13 cellular contexts compared by ENCODE assay signal in genomic region chr5:51347704-51348103, GRCh38. TPM values are rescaled to one million over a fixed set of nuclear protein-coding genes. Genes with fewer than 3 reads are reported as not detected.
A peak's percentile ranks its signal among the peaks of the same experiment; 100 is the strongest.
DNase-seq lines count a peak whose midpoint lies in the region; ATAC-seq, FAIRE-seq and TF ChIP-seq lines count a peak whose summit lies in the region.
"Had no signal": no experiment of that assay in that cellular context is flagged by ENCODE, and none has a peak within 500 bp of the region (broad histone marks: within the 10 kb centered on the region; RNA-seq: fewer than 3 reads in every experiment).

No MANE protein-coding gene starts in this region.

- ATAC-seq in HepG2 = no peak
- no peak for ATAC-seq in HG03342 (IDR thresholded peaks at IDR 0.05; ENCODE audit: unreplicated experiment)
- ATAC-seq: stimulated activated naive CD8-positive, alpha-beta T cell treated with anti-CD3 and anti-CD28 coated beads, Interleukin-15, amount 100 ng/mL, for 72 hours had no signal

- TF ChIP-seq POLR2A in HepG2 (IDR thresholded peaks at IDR 0.05; ENCODE audit: insufficient read depth in 1 of 2, low read depth in 2 of 2, low read length in 2 of 2) = no peak

- no peaks in the 10 kb centered on the region for H3K9me3 ChIP-seq in HepG2 (ENCODE audit: low read length)

- peak; percentile 35 for TF ChIP-seq CTCF in D721Med (IDR thresholded peaks at IDR 0.05; ENCODE audit: insufficient read depth, missing control alignments)
- 0 out of 2 replicates have a peak, but pooled peaks have one; percentile 6 for TF ChIP-seq CTCF in HepG2 (CRISPR knock-in tag; IDR thresholded peaks at IDR 0.05)
- TF ChIP-seq CTCF in coronary artery (IDR thresholded peaks at IDR 0.05) = no peak

- H3K27me3 ChIP-seq in HepG2 (ENCODE audit: control insufficient read depth in 1 of 2, insufficient read depth in 2 of 2, low read length in 2 of 2) = no peaks in the 10 kb centered on the region

- H3K36me3 ChIP-seq in HepG2 (replicated peaks in 1 of 2; ENCODE audit: control insufficient read depth in 1 of 2, insufficient read depth in 2 of 2, low read length in 2 of 2) = no peaks in the 10 kb centered on the region

- CTCF ChIA-PET in HepG2 (lab: Yijun Ruan, JAX; ENCODE audit: low intra/inter-chr PET ratio, low total read pairs) = interaction anchor here (1.4 kb wide), 1 partner anchor 385 kb away, joined by 4 read pairs; no protein-coding TSS in a partner anchor

- no peak overlapping the region for H2AFZ ChIP-seq in HepG2 (ENCODE audit: low read length)

- WGBS in HepG2 (ENCODE audit: low lambda C conversion rate) = 2% methylated on average over 2 of the region's 2 CpGs

- H3K27ac ChIP-seq in HepG2 (ENCODE audit: extremely low read length, insufficient read depth, low read length) = no peak overlapping the region
- H3K27ac ChIP-seq in coronary artery = no peak overlapping the region

- H3K4me2 ChIP-seq in HepG2 (ENCODE audit: low read depth, low read length) = no peak overlapping the region

- no peak for TF ChIP-seq EP300 in HepG2 (IDR thresholded peaks at IDR 0.05; ENCODE audit: low read depth in 2 of 2, low read length in 2 of 2)
- TF ChIP-seq EP300 in HepG2 (CRISPR knock-in tag; IDR thresholded peaks at IDR 0.05; ENCODE audit: borderline replicate concordance) = no peak

- no peaks in the 10 kb centered on the region for H3K79me2 ChIP-seq in HepG2 (ENCODE audit: insufficient read depth, low read length)

- POLR2A ChIA-PET in HepG2 (lab: Yijun Ruan, JAX) = no interaction called here

- no peaks in the 10 kb centered on the region for H3K4me1 ChIP-seq in HepG2 (ENCODE audit: insufficient read depth, low read length)

- in situ Hi-C loops in T47D (cut with HindIII; ENCODE audit: low pct_unique_long_range_greater_than_20kb, low sequenced_read_pairs) (no loop called here), HepG2 (cut with HindIII; ENCODE audit: extremely low pct_ligation_motif_present, low pct_unique_long_range_greater_than_20kb) (loop anchor here (10.0 kb wide), 1 partner anchor 383 kb away; no protein-coding TSS in a partner anchor)

- no peak overlapping the region for H3K9ac ChIP-seq in HepG2 (ENCODE audit: insufficient read depth, low read depth, low read length)

- TF ChIP-seq RAD21 in HepG2 (CRISPR knock-in tag; IDR thresholded peaks at IDR 0.05) = no peak

- FAIRE-seq in D721Med (lab: Jason Lieb, UNC) (no peak), HepG2 (lab: Jason Lieb, UNC) (no peak)
- FAIRE-seq: colon had no signal

- intact Hi-C loops in HepG2 (cut with micrococcal nuclease; ENCODE audit: unreplicated experiment) = loop anchor here (1.0 kb wide), 1 partner anchor 388 kb away; no protein-coding TSS in a partner anchor

- no peaks in the 10 kb centered on the region for H4K20me1 ChIP-seq in HepG2 (ENCODE audit: insufficient read depth, low read length)

- DNase-seq in D721Med (ENCODE audit: insufficient read length, low spot score) (no peak), HT-29 (ENCODE audit: low spot score) (peak; percentile 65), T47D (ENCODE audit: low read depth in 1 of 2, low spot score in 1 of 2) (peak; percentile 13 to 32), HepG2 (ENCODE audit: low spot score) (peak; percentile 4), coronary artery (ENCODE audit: low spot score) (no peak)
- no peak for DNase-seq in stimulated activated CD4-positive, alpha-beta T cell treated with anti-CD3 and anti-CD28 coated beads, Interleukin-2, amount 100 ng/mL, for 24 hours
- DNase-seq: activated CD4-positive, alpha-beta T cell treated with anti-CD3 and anti-CD28 coated beads, Interleukin-2, amount 10 ng/mL, durations not matched to agents 7 days and 5 days; activated T-cell treated with anti-CD3 and anti-CD28 coated beads, Interleukin-2, amount 50 U/mL, for 48 hours; occipital lobe; stimulated activated naive CD8-positive, alpha-beta T cell treated with anti-CD3 and anti-CD28 coated beads, Interleukin-15, amount 100 ng/mL, for 72 hours had no signal

- H3K4me3 ChIP-seq in HepG2 (replicated peaks in 1 of 3; ENCODE audit: insufficient read depth in 1 of 3, low read depth in 2 of 3, low read length in 3 of 3) (no peak overlapping the region), coronary artery (no peak overlapping the region)

- no TSS peak for BruUV-seq in HepG2 (replicated peaks; lab: Mats Ljungman, UMichigan)

TF ChIP-seq in HepG2, 621 proteins besides CTCF, POLR2A, EP300 and RAD21:
- TF ChIP-seq AHR (CRISPR knock-in tag; IDR thresholded peaks at IDR 0.05) = no peak
- no peak for TF ChIP-seq ZSCAN20 (CRISPR knock-in tag; IDR thresholded peaks at IDR 0.05; ENCODE audit: borderline replicate concordance)

RNA-seq across cellular contexts. Expression of gene ISL1, which starts 35.5 kb away (rescaled TPM):
- 13.2 and 15.3 TPM in 2 replicates for total RNA-seq in HT-29 (2014; rRNA removed; shearing (Covaris generic))
- total RNA-seq in HepG2 (2016; rRNA removed; fragmentation: Illumina TruSeq; extraction: Trizol) = not detected in 2 replicates
- not detected in 2 replicates for total RNA-seq in HepG2 (2016; cell fraction: cytosol; rRNA removed; fragmentation: Illumina TruSeq; extraction: Trizol; ENCODE audit: low read depth)
- not detected in 2 replicates for total RNA-seq in HepG2 (2016; cell fraction: insoluble cytoplasmic fraction; rRNA removed; fragmentation: Illumina TruSeq; extraction: Trizol)
- total RNA-seq in HepG2 (2016; cell fraction: membrane; rRNA removed; fragmentation: Illumina TruSeq; extraction: Trizol) = not detected in 2 replicates
- total RNA-seq in HepG2 (2016; cell fraction: nucleus; rRNA removed; fragmentation: Illumina TruSeq; extraction: Trizol) = not detected in 2 replicates
- not detected in 2 replicates for polyA plus RNA-seq in HepG2 (2011; rRNA removed)
- polyA plus RNA-seq in HepG2 (2011; cell fraction: cytosol; rRNA removed) = not detected in 2 replicates
- polyA plus RNA-seq in HepG2 (2011; cell fraction: nucleus; rRNA removed) = not detected in 2 replicates
- not detected in 2 replicates for polyA plus RNA-seq in HepG2 (2012)
- polyA plus RNA-seq in HepG2 (2016; cell fraction: cytosol; fragmentation: Illumina TruSeq; extraction: Trizol; ENCODE audit: low read depth) = not detected in 2 replicates
- polyA plus RNA-seq in HepG2 (2016; cell fraction: insoluble cytoplasmic fraction; fragmentation: Illumina TruSeq; extraction: Trizol; ENCODE audit: low read depth) = not detected in 2 replicates
- not detected in 2 replicates for polyA plus RNA-seq in HepG2 (2016; cell fraction: membrane; fragmentation: Illumina TruSeq; extraction: Trizol; ENCODE audit: low read depth)
- not detected in 2 replicates for polyA plus RNA-seq in HepG2 (2016; cell fraction: nucleus; fragmentation: Illumina TruSeq; extraction: Trizol; ENCODE audit: insufficient read depth, low read depth)
- polyA minus RNA-seq in HepG2 (2011; rRNA and poly(A)+ RNA removed; ENCODE audit: low replicate concordance) = 0.12 TPM in 1 of 2 replicates, not detected in the other
- not detected in 2 replicates for polyA minus RNA-seq in HepG2 (2011; cell fraction: cytosol; rRNA and poly(A)+ RNA removed)
- polyA minus RNA-seq in HepG2 (2011; cell fraction: nucleus; rRNA and poly(A)+ RNA removed) = not detected in 2 replicates
- total RNA-seq: activated CD4-positive, alpha-beta T cell treated with anti-CD3 and anti-CD28 coated beads, Interleukin-2, amount 10 ng/mL, durations not matched to agents 7 days and 5 days; fibroblast of lung; occipital lobe had no signal

Comparison
In these comparisons a context has a peak if more than half of its experiments do, and no peak if none do; other contexts are left out.
1. DNase-seq: peak in HT-29 (single experiment), T47D (2 of 2) and HepG2 (single experiment); none in D721Med (single experiment), coronary artery (single experiment) and stimulated activated CD4-positive, alpha-beta T cell treated with anti-CD3 and anti-CD28 coated beads, Interleukin-2, amount 100 ng/mL, for 24 hours (0 of 2).
2. RNA of gene ISL1, which starts 35.5 kb away (total RNA-seq): 13.2 to 15.3 TPM in HT-29; not detected in HepG2; every median in the first group is over 10 times any median in the second.